ENCODE assay signal across 8 cellular contexts in genomic region chr20:44460795-44461141, GRCh38. TPM values are rescaled to one million over a fixed set of nuclear protein-coding genes. Genes with fewer than 3 reads are reported as not detected.
DNase-seq lines count a peak whose midpoint lies in the region; ATAC-seq and TF ChIP-seq lines count a peak whose summit lies in the region.

No MANE protein-coding gene starts in this region.

- ATAC-seq in esophagus mucosa (peak; percentile 51), GM18867 (IDR thresholded peaks at IDR 0.05; ENCODE audit: unreplicated experiment) (no peak), GM19467 (IDR thresholded peaks at IDR 0.05; ENCODE audit: unreplicated experiment) (no peak)

- in situ Hi-C loops in GM13976 (cut with MboI; ENCODE audit: low sequenced_read_pairs, unreplicated experiment) = no loop called here

- peak; percentile 55 for DNase-seq in AG08395 (ENCODE audit: low spot score)
- DNase-seq in GM13976 (ENCODE audit: low spot score) = peak; percentile 45
- DNase-seq in smooth muscle cell (lab: John Stamatoyannopoulos, UW; ENCODE audit: unreplicated experiment) = no peak
- no peak for DNase-seq in HuH-7.5 (ENCODE audit: low spot score)

- H3K4me2 ChIP-seq in OCI-LY3 (ENCODE audit: low read length) (no peak overlapping the region), smooth muscle cell (no peak overlapping the region)

- WGBS in smooth muscle cell (ENCODE audit: low lambda C conversion rate) = 20% methylated on average over 3 of the region's 3 CpGs

- no peaks in the 10 kb centered on the region for H3K36me3 ChIP-seq in OCI-LY3 (replicated peaks; ENCODE audit: low read depth, low read length)
- no peaks in the 10 kb centered on the region for H3K36me3 ChIP-seq in smooth muscle cell (ENCODE audit: low read depth)

- no peaks in the 10 kb centered on the region for H3K4me1 ChIP-seq in OCI-LY3 (ENCODE audit: low read length)
- no peaks in the 10 kb centered on the region for H3K4me1 ChIP-seq in smooth muscle cell (ENCODE audit: low read depth)

- TF ChIP-seq CTCF in GM13976 (IDR thresholded peaks at IDR 0.05; ENCODE audit: borderline replicate concordance, control extremely low read depth, extremely low read depth, insufficient read depth, missing control alignments) (no peak), OCI-LY3 (IDR thresholded peaks at IDR 0.05; ENCODE audit: low read depth, low read length) (peak; percentile 84), smooth muscle cell (IDR thresholded peaks at IDR 0.05; ENCODE audit: borderline replicate concordance, insufficient read depth, poor library complexity, severe bottlenecking) (peak; percentile 26)

- no peaks in the 10 kb centered on the region for H3F3A ChIP-seq in smooth muscle cell (ENCODE audit: low read depth)

- H3K9me3 ChIP-seq in OCI-LY3 (ENCODE audit: insufficient read depth, low read length) (no peaks in the 10 kb centered on the region), smooth muscle cell (replicated peaks; ENCODE audit: low read depth) (no peaks in the 10 kb centered on the region)

- H3K79me2 ChIP-seq in OCI-LY3 (ENCODE audit: low read length) (no peaks in the 10 kb centered on the region), smooth muscle cell (ENCODE audit: low read depth) (no peaks in the 10 kb centered on the region)

- H3K9ac ChIP-seq in OCI-LY3 (ENCODE audit: low read length) = no peak overlapping the region
- H3K9ac ChIP-seq in smooth muscle cell (ENCODE audit: low read depth) = no peak overlapping the region

- H4K20me1 ChIP-seq in OCI-LY3 (ENCODE audit: insufficient read depth, low read length) (no peaks in the 10 kb centered on the region), smooth muscle cell (ENCODE audit: low read depth) (no peaks in the 10 kb centered on the region)

- H3K27me3 ChIP-seq in OCI-LY3 (ENCODE audit: low read depth, low read length) = 0 out of 2 replicates have a peak, but pooled peaks cover 7% of the 10 kb centered on the region
- H3K27me3 ChIP-seq in smooth muscle cell (ENCODE audit: low read depth) = no peaks in the 10 kb centered on the region

- no peak overlapping the region for H3K4me3 ChIP-seq in OCI-LY3 (ENCODE audit: low read length)
- H3K4me3 ChIP-seq in smooth muscle cell = no peak overlapping the region

- 0 out of 2 replicates have a peak overlapping the region, but pooled peaks have one; percentile 2 for H2AFZ ChIP-seq in OCI-LY3 (ENCODE audit: low read depth, low read length)
- H2AFZ ChIP-seq in smooth muscle cell (ENCODE audit: low read depth) = no peak overlapping the region

- no peak overlapping the region for H3K27ac ChIP-seq in OCI-LY3 (ENCODE audit: low read length)
- H3K27ac ChIP-seq in smooth muscle cell (ENCODE audit: low read depth) = no peak overlapping the region

RNA-seq across cellular contexts. Expression of gene TTPAL, which starts 14.9 kb away (rescaled TPM):
- 19.4 TPM for total RNA-seq in esophagus mucosa
- 5.6 and 9.2 TPM in 2 replicates for total RNA-seq in smooth muscle cell
- 5.8 and 10.9 TPM in 2 replicates for polyA plus RNA-seq in smooth muscle cell

Comparison
In these comparisons a context has a peak if more than half of its experiments do, and no peak if none do; other contexts are left out.
1. DNase-seq: peak in AG08395 (single experiment) and GM13976 (single experiment); none in smooth muscle cell (single experiment) and HuH-7.5 (single experiment).